ENCODE assay signal across 19 cellular contexts in the genomic region with DNA sequence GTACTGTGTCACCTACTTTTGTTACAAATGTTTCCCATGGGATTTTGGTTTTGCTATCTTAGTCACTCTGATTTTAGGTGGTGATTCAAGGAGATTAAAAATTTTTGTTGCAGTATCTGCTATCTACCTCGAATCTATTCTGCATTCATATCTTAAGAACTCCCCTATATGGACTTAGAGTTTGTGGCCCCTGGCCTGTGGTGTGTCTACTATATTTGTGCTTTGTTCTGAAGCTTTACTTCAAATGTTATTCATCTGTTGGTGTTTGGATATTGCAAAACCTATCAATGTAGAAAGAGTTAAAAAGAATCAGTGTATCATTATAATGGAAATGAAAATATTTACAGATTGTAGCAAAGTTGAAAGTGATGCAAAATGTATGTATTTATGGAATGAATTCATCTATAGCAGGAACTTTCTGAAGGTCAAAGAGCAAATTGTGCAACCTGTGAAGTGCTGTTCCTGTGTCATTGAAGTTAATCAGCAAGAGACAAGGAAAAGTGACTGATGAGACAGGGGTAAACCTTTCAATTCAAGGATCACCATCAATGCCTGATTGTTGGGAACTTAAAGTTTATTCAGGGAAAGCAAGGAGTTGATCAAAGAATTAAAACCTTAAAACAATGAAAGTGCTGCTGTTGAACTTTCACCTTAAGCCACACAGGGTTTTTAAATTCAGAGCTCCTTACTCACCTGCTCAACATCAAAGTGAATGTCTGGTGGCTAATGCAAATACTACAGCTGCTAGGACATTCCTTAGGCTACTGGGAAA.
DNase-seq lines count a peak whose midpoint lies in the region; FAIRE-seq and TF ChIP-seq lines count a peak whose summit lies in the region.
"Had no signal": no experiment of that assay in that cellular context is flagged by ENCODE, and none has a peak within 500 bp of the region (broad histone marks: within the 10 kb centered on the region; RNA-seq: fewer than 3 reads in every experiment).

No MANE protein-coding gene starts in this region.

- no peak for TF ChIP-seq POLR2A in ovary (IDR thresholded peaks at IDR 0.05)

- CTCF ChIA-PET in HEK293 (lab: Yijun Ruan, JAX): interaction anchor here (1.0 to 1.9 kb wide), 6 partner anchors 10 to 656 kb away, joined by 3 to 8 read pairs (median 4); no protein-coding TSS in a partner anchor

- POLR2A ChIA-PET in HEK293 (lab: Yijun Ruan, JAX): interaction anchor here (0.6 kb wide), 1 partner anchor 386 kb away, joined by 4 read pairs; no protein-coding TSS in a partner anchor

- H3K4me1 ChIP-seq in HEK293 (ENCODE audit: control insufficient read depth, insufficient read depth, low read length) (peaks cover 5% of the 10 kb centered on the region; the same call in 1 of the 2 replicates), adipocyte (ENCODE audit: control insufficient read depth, insufficient read depth, low read length) (peaks cover 26% of the 10 kb centered on the region), liver (ENCODE audit: control insufficient read depth in 4 of 4, insufficient read depth in 4 of 4, low read length in 3 of 4) (peaks cover 0 to 29% (median 13%) of the 10 kb centered on the region in 4 donors), small intestine (ENCODE audit: control insufficient read depth in 2 of 2, insufficient read depth in 1 of 2, low read depth in 1 of 2, low read length in 1 of 2) (no peaks in the 10 kb centered on the region), ovary (ENCODE audit: insufficient read depth) (peaks cover 6% of the 10 kb centered on the region)

- TF ChIP-seq EP300 in ovary (IDR thresholded peaks at IDR 0.05): no peak

- no peak for TF ChIP-seq CTCF in HEK293 (tag by site-specific recombination; IDR thresholded peaks at IDR 0.05)
- no peak for TF ChIP-seq CTCF in liver (IDR thresholded peaks at IDR 0.05; ENCODE audit: low read depth, low read length, missing input control)
- no peak for TF ChIP-seq CTCF in ovary (IDR thresholded peaks at IDR 0.05)

- intact Hi-C loops in ovary (cut with DNase I): loop anchor here in 3 of 4 donors (5.0 to 10.0 kb wide), 3 partner anchors 70 to 182 kb away; a partner anchor contains a TSS

- peaks cover 0 to 6% of the 10 kb centered on the region in 2 experiments; a peak in 1 of 3 replicates for H3K36me3 ChIP-seq in HEK293 (ENCODE audit: control insufficient read depth in 2 of 2, insufficient read depth in 1 of 2, low read length in 2 of 2)
- peaks cover 8% of the 10 kb centered on the region for H3K36me3 ChIP-seq in adipocyte (ENCODE audit: control insufficient read depth, insufficient read depth, low read length, severe bottlenecking)
- H3K36me3 ChIP-seq in liver (ENCODE audit: control insufficient read depth in 4 of 4, insufficient read depth in 3 of 4, low read depth in 1 of 4, low read length in 3 of 4): no peaks in the 10 kb centered on the region
- peaks cover 2 to 3% of the 10 kb centered on the region in 2 donors for H3K36me3 ChIP-seq in small intestine (ENCODE audit: control insufficient read depth in 2 of 2, insufficient read depth in 2 of 2, low read length in 2 of 2)
- no peaks in the 10 kb centered on the region for H3K36me3 ChIP-seq in ovary
- H3K36me3 ChIP-seq: Peyer's patch had no signal

- no peak overlapping the region for H3K4me3 ChIP-seq in HEK293 (ENCODE audit: low read depth, low read length)
- no peak overlapping the region for H3K4me3 ChIP-seq in adipocyte (ENCODE audit: low read length)
- no peak overlapping the region for H3K4me3 ChIP-seq in liver (ENCODE audit: low read depth in 1 of 3, low read length in 3 of 3)
- no peak overlapping the region for H3K4me3 ChIP-seq in small intestine (ENCODE audit: low read depth in 1 of 2, low read length in 2 of 2)
- no peak overlapping the region for H3K4me3 ChIP-seq in ovary
- H3K4me3 ChIP-seq: body of pancreas, coronary artery, heart right ventricle, Peyer's patch had no signal

- H3K9ac ChIP-seq in adipocyte (ENCODE audit: low read length) (peak overlapping the region; percentile 7), liver (ENCODE audit: low read depth in 1 of 2, low read length in 2 of 2) (no peak overlapping the region)

- 79% methylated on average over 1 of the region's 1 CpG for WGBS in liver
- WGBS in small intestine, 3 donors: 19 to 62% (median 47%) methylated on average over 1 of the region's 1 CpG
- 37 to 70% (median 44%) methylated on average over 1 of the region's 1 CpG for WGBS in ovary, 3 donors

- H3K9me3 ChIP-seq in HEK293 (ENCODE audit: control insufficient read depth, insufficient read depth, low read depth, low read length) (no peaks in the 10 kb centered on the region), adipocyte (ENCODE audit: control insufficient read depth, low read length) (no peaks in the 10 kb centered on the region), liver (ENCODE audit: control insufficient read depth in 4 of 4, low read length in 3 of 4) (no peaks in the 10 kb centered on the region), small intestine (ENCODE audit: control insufficient read depth, low read depth) (no peaks in the 10 kb centered on the region), ovary (no peaks in the 10 kb centered on the region)
- H3K9me3 ChIP-seq: body of pancreas, heart right ventricle, Peyer's patch had no signal

- FAIRE-seq in small intestine (lab: Jason Lieb, UNC): peak; percentile 23

- H3K27me3 ChIP-seq in adipocyte (replicated peaks; ENCODE audit: control insufficient read depth, insufficient read depth, low read length): no peaks in the 10 kb centered on the region
- no peaks in the 10 kb centered on the region for H3K27me3 ChIP-seq in liver (ENCODE audit: control insufficient read depth in 4 of 4, insufficient read depth in 4 of 4, low read length in 3 of 4)
- H3K27me3 ChIP-seq in small intestine (ENCODE audit: control insufficient read depth in 2 of 2, insufficient read depth in 2 of 2, low read length in 2 of 2): no peaks in the 10 kb centered on the region
- no peaks in the 10 kb centered on the region for H3K27me3 ChIP-seq in ovary
- H3K27me3 ChIP-seq: body of pancreas, heart right ventricle, Peyer's patch had no signal

- H3K27ac ChIP-seq in HEK293 (ENCODE audit: extremely low read depth, low read depth, low read length) (no peak overlapping the region), liver (ENCODE audit: low read depth in 1 of 2, low read length in 2 of 2) (no peak overlapping the region), small intestine (ENCODE audit: low read depth in 1 of 2, low read length in 1 of 2) (no peak overlapping the region), ovary (peak overlapping the region in 1 of 2 donors; percentile 71)
- H3K27ac ChIP-seq: body of pancreas, coronary artery, heart right ventricle had no signal

- TF ChIP-seq RAD21 in liver (IDR thresholded peaks at IDR 0.05): no peak

- DNase-seq in adipocyte (ENCODE audit: low read depth): no peak
- DNase-seq in small intestine: peak; percentile 75
- DNase-seq in glomerular visceral epithelial cell (ENCODE audit: extremely low spot score): no peak
- no peak for DNase-seq in ovary
- DNase-seq in NCI-H2029 treated with DMSO at 0.1 percent for 48 hours (lab: John Stamatoyannopoulos, UW): no peak
- DNase-seq: activated B cell treated with CpG ODN at 0.5 μM for 24 hours; activated CD8-positive, alpha-beta T cell treated with anti-CD3 and anti-CD28 coated beads, Interleukin-2, amount 10 ng/mL, durations not matched to agents 7 days and 5 days; body of pancreas; heart right ventricle; mammary epithelial cell; natural killer cell; NCI-H146; NCI-H2227 treated with DMSO at 0.1 percent for 48 hours; NCI-H774; Peyer's patch; stimulated activated CD4-positive, alpha-beta T cell treated with anti-CD3 and anti-CD28 coated beads, Interleukin-4, amount 100 ng/mL, for 24 hours had no signal

TF ChIP-seq in liver, 16 proteins besides CTCF, POLR2A, EP300 and RAD21:
- TF ChIP-seq HNF4A (conservative IDR thresholded peaks at IDR 0.05) (peak; percentile 53 to 61), FOXA1 (IDR thresholded peaks at IDR 0.05) (no peak)
TF ChIP-seq in liver: peak in this region for 1.
